10 cellular contexts compared by ENCODE assay signal in genomic region chr17:915416-916201, GRCh38.
A peak's percentile ranks its signal among the peaks of the same experiment; 100 is the strongest.
DNase-seq lines count a peak whose midpoint lies in the region; TF ChIP-seq lines count a peak whose summit lies in the region.
"Had no signal": no experiment of that assay in that cellular context is flagged by ENCODE, and none has a peak within 500 bp of the region (broad histone marks: within the 10 kb centered on the region; RNA-seq: fewer than 3 reads in every experiment).

No MANE protein-coding gene starts in this region.

- no peak overlapping the region for H2AFZ ChIP-seq in neural progenitor cell (replicated peaks)

- H3K36me3 ChIP-seq in esophagus (ENCODE audit: control insufficient read depth in 2 of 2, insufficient read depth in 2 of 2, low read length in 1 of 2) = no peaks in the 10 kb centered on the region
- no peaks in the 10 kb centered on the region for H3K36me3 ChIP-seq in neural progenitor cell
- H3K36me3 ChIP-seq in brain microvascular endothelial cell (replicated peaks) = no peaks in the 10 kb centered on the region

- H3K36me3 Mint-ChIP-seq in neural progenitor cell = peaks cover 57% of the 10 kb centered on the region

- H3K9me3 ChIP-seq in esophagus (ENCODE audit: control insufficient read depth in 2 of 2, insufficient read depth in 1 of 2, low read depth in 1 of 2, low read length in 1 of 2) = no peaks in the 10 kb centered on the region
- no peaks in the 10 kb centered on the region for H3K9me3 ChIP-seq in neural progenitor cell (ENCODE audit: low read depth)

- CTCF ChIA-PET in HEK293T (lab: Yijun Ruan, JAX) = no interaction called here

- H3K4me1 Mint-ChIP-seq in neural progenitor cell = peaks cover 19% of the 10 kb centered on the region

- POLR2A ChIA-PET in HEK293T (lab: Yijun Ruan, JAX) = no interaction called here

- H3K4me2 ChIP-seq in neural progenitor cell = peak overlapping the region; percentile 52
- H3K4me2 ChIP-seq: BLaER1 had no signal

- H3K27me3 Mint-ChIP-seq in neural progenitor cell (ENCODE audit: insufficient read depth, low read depth) = peaks cover 15% of the 10 kb centered on the region

- peaks cover 72% of the 10 kb centered on the region for H3K79me2 ChIP-seq in neural progenitor cell (ENCODE audit: low read depth)

- TF ChIP-seq CTCF in neural progenitor cell (IDR thresholded peaks at IDR 0.05) = no peak
- TF ChIP-seq CTCF in GM13976 (IDR thresholded peaks at IDR 0.05; ENCODE audit: borderline replicate concordance, control extremely low read depth, extremely low read depth, insufficient read depth, missing control alignments) = no peak
- TF ChIP-seq CTCF in brain microvascular endothelial cell (IDR thresholded peaks at IDR 0.05; ENCODE audit: low read depth, low read length, missing control alignments) = no peak

- DNase-seq in DMS79 (lab: John Stamatoyannopoulos, UW) (peak; percentile 89), NCI-H748 (lab: John Stamatoyannopoulos, UW; ENCODE audit: unreplicated experiment) (peak; percentile 87), neural progenitor cell (ENCODE audit: low spot score) (peak; percentile 49), GM13976 (ENCODE audit: low spot score) (no peak), HEK293T (ENCODE audit: extremely low spot score) (no peak), brain microvascular endothelial cell (no peak), putamen (ENCODE audit: low spot score) (no peak)
- DNase-seq: KBM-7 had no signal

- H3K9me3 Mint-ChIP-seq in neural progenitor cell = peaks cover 43% of the 10 kb centered on the region

- peak overlapping the region; percentile 95 for H3K27ac Mint-ChIP-seq in neural progenitor cell

- H3F3A ChIP-seq in neural progenitor cell (ENCODE audit: low read depth) = peaks cover 25% of the 10 kb centered on the region

- H3K27ac ChIP-seq in esophagus (ENCODE audit: low read depth in 2 of 2, low read length in 1 of 2) = peak overlapping the region; percentile 36 to 91
- peak overlapping the region; percentile 96 for H3K27ac ChIP-seq in neural progenitor cell
- H3K27ac ChIP-seq in brain microvascular endothelial cell = no peak overlapping the region
- H3K27ac ChIP-seq: BLaER1 had no signal

- in situ Hi-C loops in GM13976 (cut with MboI; ENCODE audit: low sequenced_read_pairs, unreplicated experiment) (no loop called here), brain microvascular endothelial cell (cut with HindIII; ENCODE audit: low pct_ligation_motif_present, low sequenced_read_pairs) (no loop called here)

- no peaks in the 10 kb centered on the region for H3K27me3 ChIP-seq in esophagus (ENCODE audit: control insufficient read depth in 1 of 2, insufficient read depth in 2 of 2, low read length in 2 of 2)
- no peaks in the 10 kb centered on the region for H3K27me3 ChIP-seq in neural progenitor cell
- no peaks in the 10 kb centered on the region for H3K27me3 ChIP-seq in brain microvascular endothelial cell (replicated peaks)
- H3K27me3 ChIP-seq: BLaER1 had no signal

- no peak overlapping the region for H3K9ac ChIP-seq in neural progenitor cell
- H3K9ac ChIP-seq: BLaER1 had no signal

- H4K20me1 ChIP-seq in neural progenitor cell (ENCODE audit: low read depth) = peaks cover 4% of the 10 kb centered on the region

- H3K4me3 Mint-ChIP-seq in neural progenitor cell = no peak overlapping the region

- WGBS in esophagus, 2 donors = 25 to 44% methylated on average over 11 of the region's 11 CpGs

- H3K4me3 ChIP-seq in esophagus (ENCODE audit: low read depth in 1 of 2, low read length in 2 of 2) = no peak overlapping the region
- no peak overlapping the region for H3K4me3 ChIP-seq in neural progenitor cell
- no peak overlapping the region for H3K4me3 ChIP-seq in brain microvascular endothelial cell (ENCODE audit: low read depth, low read length)
- H3K4me3 ChIP-seq: BLaER1 had no signal

- H3K4me1 ChIP-seq in esophagus (ENCODE audit: control insufficient read depth in 2 of 2, insufficient read depth in 2 of 2, low read length in 1 of 2) (peaks cover 0 to 3% of the 10 kb centered on the region in 2 donors), neural progenitor cell (peaks cover 30% of the 10 kb centered on the region)

TF ChIP-seq in HEK293T, 16 proteins besides CTCF, POLR2A, EP300 and RAD21:
- TF ChIP-seq TARDBP (IDR thresholded peaks at IDR 0.05) (no peak), PKNOX1 (IDR thresholded peaks at IDR 0.05) (no peak)

Comparison
In these comparisons a context has a peak if more than half of its experiments do, and no peak if none do; other contexts are left out.
1. DNase-seq: peak in DMS79 (single experiment), NCI-H748 (single experiment) and neural progenitor cell (single experiment); none in GM13976 (single experiment), HEK293T (single experiment), brain microvascular endothelial cell (single experiment) and putamen (single experiment).